8 cellular contexts compared by ENCODE assay signal in the genomic region with DNA sequence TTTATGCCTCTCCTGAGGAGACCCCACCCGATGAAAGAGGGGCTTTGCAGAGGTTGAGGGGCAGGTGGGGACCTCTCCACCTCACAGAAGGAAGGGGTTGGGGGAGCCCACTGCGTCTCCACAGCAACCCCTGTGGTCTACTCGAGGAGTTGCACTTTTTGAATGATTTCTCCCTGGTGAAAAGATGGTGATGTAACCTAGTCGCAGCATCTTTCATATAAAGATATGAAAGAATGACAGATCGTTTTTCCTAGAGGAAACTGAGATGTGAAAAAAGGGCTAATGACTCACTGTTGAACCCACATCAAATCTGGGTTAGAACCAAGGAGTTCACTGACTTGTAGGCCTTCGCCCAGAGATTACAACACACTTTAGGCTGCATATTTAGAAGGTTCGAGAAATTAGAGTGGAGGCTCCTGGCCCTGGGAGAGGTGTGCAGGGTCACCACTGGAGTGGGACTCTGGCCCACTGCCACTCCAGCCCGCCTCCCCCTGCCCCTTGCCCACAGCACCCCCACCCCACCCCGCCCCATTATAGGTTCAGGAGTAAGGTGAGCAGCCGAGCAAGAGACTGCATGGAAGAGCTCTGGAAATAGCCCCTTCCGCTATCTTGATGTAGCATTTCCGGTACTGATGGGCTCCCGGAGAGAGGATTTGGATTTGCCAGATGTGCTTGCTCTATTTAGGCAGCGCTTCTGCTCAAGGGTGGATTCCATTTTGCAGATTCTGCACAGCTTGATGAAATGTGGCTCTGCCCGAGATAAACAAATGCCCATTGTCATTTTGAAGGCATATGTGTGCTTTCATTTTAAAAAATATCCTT. TPM values are rescaled to one million over a fixed set of nuclear protein-coding genes. Genes with fewer than 3 reads are reported as not detected.
DNase-seq lines count a peak whose midpoint lies in the region; ATAC-seq, FAIRE-seq and TF ChIP-seq lines count a peak whose summit lies in the region.

No MANE protein-coding gene starts in this region.

- H2AFZ ChIP-seq in PC-9 = no peak overlapping the region

- peaks cover 15% of the 10 kb centered on the region for H3F3A ChIP-seq in PC-9 (ENCODE audit: insufficient read depth, low read depth)

- H3K4me1 Mint-ChIP-seq in activated CD4-positive, alpha-beta T cell treated with anti-CD3 and anti-CD28 coated beads for 36 hours = peaks cover 24% of the 10 kb centered on the region

- no peaks in the 10 kb centered on the region for H4K20me1 ChIP-seq in PC-9 (ENCODE audit: insufficient read depth)

- BruUV-seq in PC-9 (replicated peaks; lab: Mats Ljungman, UMichigan) = no TSS peak

- no peaks in the 10 kb centered on the region for H3K9me2 ChIP-seq in PC-9 (ENCODE audit: insufficient read depth)

- H3K4me2 ChIP-seq in PC-9 = peak overlapping the region; percentile 91

- H3K27ac Mint-ChIP-seq in activated CD4-positive, alpha-beta T cell treated with anti-CD3 and anti-CD28 coated beads for 36 hours = no peak overlapping the region

- intact Hi-C loops in activated CD4-positive, alpha-beta T cell treated with anti-CD3 and anti-CD28 coated beads for 36 hours (cut with DNase I, micrococcal nuclease) = loop anchor here (1.0 to 10.0 kb wide), 4 partner anchors 25 to 973 kb away; no protein-coding TSS in a partner anchor
- intact Hi-C loops in PC-9 (cut with micrococcal nuclease; ENCODE audit: unreplicated experiment) = no loop called here

- H3K36me3 Mint-ChIP-seq in activated CD4-positive, alpha-beta T cell treated with anti-CD3 and anti-CD28 coated beads for 36 hours (ENCODE audit: low read depth) = no peaks in the 10 kb centered on the region

- H3K4me1 ChIP-seq in PC-9 (replicated peaks; ENCODE audit: insufficient read depth) (peaks cover 41% of the 10 kb centered on the region), muscle layer of colon (ENCODE audit: insufficient read depth, low read length) (peaks cover 22% of the 10 kb centered on the region)

- peaks cover 51% of the 10 kb centered on the region for H3K27me3 Mint-ChIP-seq in activated CD4-positive, alpha-beta T cell treated with anti-CD3 and anti-CD28 coated beads for 36 hours

- no peak for FAIRE-seq in bronchial epithelial cell (lab: Jason Lieb, UNC)

- peak; percentile 92 for ATAC-seq in activated CD4-positive, alpha-beta T cell treated with anti-CD3 and anti-CD28 coated beads for 36 hours
- ATAC-seq in HG02938 (IDR thresholded peaks at IDR 0.05; ENCODE audit: unreplicated experiment) = peak; percentile 71

- H3K4me3 Mint-ChIP-seq in activated CD4-positive, alpha-beta T cell treated with anti-CD3 and anti-CD28 coated beads for 36 hours = peak overlapping the region; percentile 43

- no peak; the same call in 1 of the 2 replicates for TF ChIP-seq CTCF in PC-9 (conservative IDR thresholded peaks at IDR 0.05)
- peak; percentile 44 for TF ChIP-seq CTCF in bronchial epithelial cell (IDR thresholded peaks at IDR 0.05; ENCODE audit: insufficient read depth, low read length, severe bottlenecking)

- DNase-seq in activated CD4-positive, alpha-beta T cell treated with anti-CD3 and anti-CD28 coated beads for 36 hours = peak; percentile 51
- no peak for DNase-seq in activated CD4-positive, alpha-beta T cell treated with anti-CD3 and anti-CD28 coated beads, Interleukin-2, amount 50 U/mL, for 1 hour
- no peak for DNase-seq in PC-9
- DNase-seq in bronchial epithelial cell (ENCODE audit: low read depth) = peak; percentile 49
- DNase-seq in NCI-H774 (lab: John Stamatoyannopoulos, UW) = no peak
- no peak for DNase-seq in foreskin melanocyte

- peak overlapping the region; percentile 25 for H3K9ac ChIP-seq in muscle layer of colon (ENCODE audit: low read length)

- POLR2A ChIA-PET in activated CD4-positive, alpha-beta T cell treated with anti-CD3 and anti-CD28 coated beads for 36 hours (lab: Charles Lee) = no interaction called here
- POLR2A ChIA-PET in PC-9 (lab: Charles Lee; ENCODE audit: unreplicated experiment) = interaction anchor here (0.6 kb wide), 1 partner anchor 191 kb away, joined by 9 read pairs; no protein-coding TSS in a partner anchor

- H3K27ac ChIP-seq in PC-9 (no peak overlapping the region), muscle layer of colon (ENCODE audit: low read depth, low read length) (peak overlapping the region; percentile 54)

- peak overlapping the region; percentile 34; the same call in 1 of the 2 replicates for H3K4me3 ChIP-seq in PC-9
- no peak overlapping the region for H3K4me3 ChIP-seq in bronchial epithelial cell (ENCODE audit: low read depth, low read length)
- H3K4me3 ChIP-seq in muscle layer of colon (ENCODE audit: low read depth in 1 of 2, low read length in 2 of 2) = peak overlapping the region in 1 of 2 donors; percentile 43

- H3K79me2 ChIP-seq in PC-9 (ENCODE audit: low read depth) = peaks cover 100% of the 10 kb centered on the region

- H3K27me3 ChIP-seq in PC-9 (ENCODE audit: insufficient read depth, low read depth) (no peaks in the 10 kb centered on the region), bronchial epithelial cell (ENCODE audit: control insufficient read depth, insufficient read depth, low read length) (no peaks in the 10 kb centered on the region), muscle layer of colon (ENCODE audit: control insufficient read depth in 1 of 2, insufficient read depth in 2 of 2, low read length in 2 of 2) (no peaks in the 10 kb centered on the region)

- H3K36me3 ChIP-seq in PC-9 (ENCODE audit: low read depth) (peaks cover 13% of the 10 kb centered on the region; the same call in 1 of the 2 replicates), bronchial epithelial cell (ENCODE audit: control insufficient read depth, insufficient read depth, low read length) (no peaks in the 10 kb centered on the region), muscle layer of colon (ENCODE audit: insufficient read depth, low read length) (no peaks in the 10 kb centered on the region)

- H3K9me3 ChIP-seq in PC-9 (ENCODE audit: insufficient read depth, low read depth) (no peaks in the 10 kb centered on the region; the same call in 1 of the 2 replicates), muscle layer of colon (ENCODE audit: low read length) (no peaks in the 10 kb centered on the region)

- CTCF ChIA-PET in activated CD4-positive, alpha-beta T cell treated with anti-CD3 and anti-CD28 coated beads for 36 hours (lab: Charles Lee) = no interaction called here
- CTCF ChIA-PET in PC-9 (lab: Charles Lee) = interaction anchor here (0.6 kb wide), 1 partner anchor 488 kb away, joined by 4 read pairs; no protein-coding TSS in a partner anchor

- no peaks in the 10 kb centered on the region for H3K9me3 Mint-ChIP-seq in activated CD4-positive, alpha-beta T cell treated with anti-CD3 and anti-CD28 coated beads for 36 hours (ENCODE audit: low read depth)

RNA-seq across cellular contexts. Expression of a gene that starts 6.7 kb away (rescaled TPM):
- under 1 TPM in 1 of 2 experiments, not detected in 1; 0.09 TPM for total RNA-seq in activated CD4-positive, alpha-beta T cell treated with anti-CD3 and anti-CD28 coated beads for 36 hours
- total RNA-seq in PC-9 (2021) = 65.7 and 74.3 TPM in 2 replicates
- 5.1 and 6.1 TPM in 2 replicates for total RNA-seq in bronchial epithelial cell

Comparison
In these comparisons a context has a peak if more than half of its experiments do, and no peak if none do; other contexts are left out.
1. DNase-seq: peak in activated CD4-positive, alpha-beta T cell treated with anti-CD3 and anti-CD28 coated beads for 36 hours (single experiment) and bronchial epithelial cell (single experiment); none in activated CD4-positive, alpha-beta T cell treated with anti-CD3 and anti-CD28 coated beads, Interleukin-2, amount 50 U/mL, for 1 hour (single experiment), PC-9 (0 of 2), NCI-H774 (single experiment) and foreskin melanocyte (single experiment).